ENCODE assay signal across 19 cellular contexts in the genomic region with DNA sequence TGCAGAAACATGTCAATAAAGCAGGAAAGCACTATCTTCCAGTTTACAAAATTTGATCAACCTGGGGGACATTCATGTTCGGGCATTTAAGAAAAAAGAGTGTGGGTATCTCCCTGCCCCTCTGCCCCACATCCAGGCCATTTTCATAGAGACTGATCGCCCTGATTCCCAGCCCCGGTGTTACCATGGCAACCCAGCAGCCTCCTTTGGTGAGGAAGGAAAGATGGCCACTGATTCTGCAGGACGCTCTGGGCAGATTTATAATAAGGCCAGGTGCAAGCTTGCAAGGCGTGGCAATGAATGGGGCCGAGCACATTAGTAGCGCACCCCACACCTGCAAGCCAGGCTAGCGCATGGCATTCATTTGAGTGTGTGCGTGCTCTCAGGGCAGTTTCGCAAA. TPM values are rescaled to one million over a fixed set of nuclear protein-coding genes. Genes with fewer than 3 reads are reported as not detected.
DNase-seq lines count a peak whose midpoint lies in the region; ATAC-seq, FAIRE-seq and TF ChIP-seq lines count a peak whose summit lies in the region.
"Had no signal": no experiment of that assay in that cellular context is flagged by ENCODE, and none has a peak within 500 bp of the region (broad histone marks: within the 10 kb centered on the region; RNA-seq: fewer than 3 reads in every experiment).

No MANE protein-coding gene starts in this region.

- no peak for ATAC-seq in HG02840 (IDR thresholded peaks at IDR 0.05; ENCODE audit: low FRiP score, unreplicated experiment)
- ATAC-seq: foreskin keratinocyte; stimulated activated naive CD8-positive, alpha-beta T cell treated with anti-CD3 and anti-CD28 coated beads, Interleukin-15, amount 100 ng/mL, for 72 hours had no signal

- no peak for TF ChIP-seq POLR2A in GM12892 (IDR thresholded peaks at IDR 0.05; ENCODE audit: low read depth, low read length)

- DNase-seq in DMS153 (lab: John Stamatoyannopoulos, UW) (peak; percentile 55), DMS153 treated with DMSO at 0.1 percent for 48 hours (lab: John Stamatoyannopoulos, UW; ENCODE audit: unreplicated experiment) (no peak), NCI-H1417 (lab: John Stamatoyannopoulos, UW) (peak; percentile 77 to 98 (median 93)), NCI-H510A (lab: John Stamatoyannopoulos, UW) (peak; percentile 70), left kidney (ENCODE audit: low read depth, low spot score) (peak; percentile 26), GM12892 (ENCODE audit: insufficient read length) (no peak), D341Med (ENCODE audit: low spot score) (no peak)
- DNase-seq: 8988T; activated CD4-positive, alpha-beta T cell treated with anti-CD3 and anti-CD28 coated beads, Interleukin-2, amount 50 U/mL, for 1 hour; activated naive CD8-positive, alpha-beta T cell treated with anti-CD3 and anti-CD28 coated beads, Interleukin-2, amount 10 ng/mL, durations not matched to agents 7 days and 5 days; AML-193; foreskin keratinocyte; IMR-90; NCI-H446; SIG-M5; stimulated activated CD4-positive, alpha-beta T cell treated with anti-CD3 and anti-CD28 coated beads, Interleukin-4, amount 100 ng/mL, for 4 hours; stimulated activated naive CD8-positive, alpha-beta T cell treated with anti-CD3 and anti-CD28 coated beads, Interleukin-15, amount 100 ng/mL, for 72 hours; upper lobe of left lung had no signal

- no peak for FAIRE-seq in GM12892 (lab: Jason Lieb, UNC)

RNA-seq across cellular contexts. Expression of a gene that starts 36.8 kb away (rescaled TPM):
- 1.4 TPM for polyA plus RNA-seq in GM12892 (2012; ENCODE audit: missing spikeins)

Comparison
In these comparisons a context has a peak if more than half of its experiments do, and no peak if none do; other contexts are left out.
1. DNase-seq: peak in DMS153 (single experiment), NCI-H1417 (3 of 3), NCI-H510A (single experiment) and left kidney (single experiment); none in DMS153 treated with DMSO at 0.1 percent for 48 hours (single experiment), GM12892 (single experiment) and D341Med (single experiment).